ENCODE assay signal across 12 cellular contexts in the genomic region with DNA sequence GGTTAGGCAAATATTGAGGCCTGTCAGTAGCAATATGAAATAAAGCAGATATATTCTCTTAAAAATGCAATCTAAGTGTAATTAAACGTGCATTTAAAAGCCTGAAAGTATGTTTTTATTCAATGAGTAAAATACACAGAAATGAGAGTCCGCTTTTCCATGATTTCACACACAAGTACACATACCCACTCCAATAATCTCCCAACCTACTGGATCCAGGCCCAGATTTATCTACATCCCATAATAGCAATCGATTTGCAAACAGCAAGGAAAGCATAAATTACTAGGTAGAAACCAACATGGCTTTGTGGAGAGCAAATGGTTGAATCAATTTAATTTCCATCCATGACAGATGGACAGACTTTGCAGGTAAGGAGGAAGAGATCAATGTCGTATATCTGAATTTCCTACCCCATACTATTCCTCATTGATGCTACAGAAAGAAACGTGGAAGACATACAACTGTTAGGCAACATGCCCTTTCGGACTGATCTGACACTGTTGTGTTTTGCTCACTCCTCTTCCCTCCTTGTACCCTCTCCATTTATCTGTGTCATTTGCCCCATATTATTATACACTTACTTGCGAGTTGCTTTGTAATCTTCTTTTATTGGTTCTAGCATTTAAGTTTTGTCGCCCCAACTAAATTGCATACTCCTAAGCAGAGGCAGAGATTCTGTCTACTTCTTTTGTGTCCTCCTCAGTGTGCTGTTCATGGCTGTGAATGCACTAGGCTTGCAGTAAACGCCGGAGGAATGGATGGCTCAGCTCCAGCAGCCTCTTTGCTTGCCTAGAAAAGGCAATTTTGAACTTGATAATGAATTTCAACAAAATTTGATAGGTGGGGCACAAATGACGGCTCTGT.
DNase-seq lines count a peak whose midpoint lies in the region; ATAC-seq and TF ChIP-seq lines count a peak whose summit lies in the region.
"Had no signal": no experiment of that assay in that cellular context is flagged by ENCODE, and none has a peak within 500 bp of the region (broad histone marks: within the 10 kb centered on the region; RNA-seq: fewer than 3 reads in every experiment).

No MANE protein-coding gene starts in this region.

- no peak for TF ChIP-seq POLR2A in body of pancreas (IDR thresholded peaks at IDR 0.05)
- no peak for TF ChIP-seq POLR2A in spleen (IDR thresholded peaks at IDR 0.05)

- H3K4me3 ChIP-seq in body of pancreas (no peak overlapping the region), spleen (peak overlapping the region in 2 of 8 donors; percentile 6 to 18)
- H3K4me3 ChIP-seq: GM12878, SK-N-MC had no signal

- H3K27ac ChIP-seq in body of pancreas (peak overlapping the region; percentile 66 to 93 (median 86)), spleen (peak overlapping the region in 6 of 8 donors; percentile 28 to 75 (median 54))
- H3K27ac ChIP-seq: SK-N-MC had no signal

- H3K36me3 ChIP-seq in body of pancreas (replicated peaks in 1 of 2; ENCODE audit: insufficient read depth in 1 of 2, low read depth in 2 of 2) (no peaks in the 10 kb centered on the region), spleen (no peaks in the 10 kb centered on the region)

- intact Hi-C loops in body of pancreas (cut with DNase I) (no loop called here), spleen (cut with DNase I; ENCODE audit: low total_unique reads) (no loop called here)

- WGBS in body of pancreas, 2 donors, result 25 to 27% methylated on average over 11 of the region's 11 CpGs
- 67 to 86% (median 79%) methylated on average over 11 of the region's 11 CpGs for WGBS in spleen, 5 donors

- TF ChIP-seq CTCF in body of pancreas (IDR thresholded peaks at IDR 0.05) (no peak), spleen (IDR thresholded peaks at IDR 0.05 in 8 of 11, conservative IDR thresholded peaks at IDR 0.05 in 3 of 11) (no peak)

- DNase-seq in NCI-H1105 treated with DMSO at 0.1 percent for 48 hours (lab: John Stamatoyannopoulos, UW) (peak; percentile 84), body of pancreas (peak; percentile 36 to 60 (median 48)), left lobe of liver (ENCODE audit: low spot score) (peak; percentile 56), spleen (no peak), NCI-H1436 treated with DMSO at 0.1 percent for 48 hours (lab: John Stamatoyannopoulos, UW) (no peak)
- DNase-seq: activated CD8-positive, alpha-beta memory T cell treated with anti-CD3 and anti-CD28 coated beads, Interleukin-2, amount 10 ng/mL, durations not matched to agents 7 days and 5 days; CD8-positive, alpha-beta T cell had no signal

- H3K4me1 ChIP-seq in body of pancreas (peaks cover 61% of the 10 kb centered on the region), spleen (peaks cover 0 to 3% (median 0%) of the 10 kb centered on the region in 6 donors)

- ATAC-seq in body of pancreas, result peak; percentile 57
- peak; percentile 79 for ATAC-seq in left lobe of liver
- ATAC-seq in GM19397 (IDR thresholded peaks at IDR 0.05; ENCODE audit: unreplicated experiment), result no peak
- no peak for ATAC-seq in GM19023 (IDR thresholded peaks at IDR 0.05; ENCODE audit: unreplicated experiment)
- no peak for ATAC-seq in GM19035 (IDR thresholded peaks at IDR 0.05; ENCODE audit: unreplicated experiment)
- ATAC-seq: activated CD8-positive, alpha-beta memory T cell treated with anti-CD3 and anti-CD28 coated beads, Interleukin-2, amount 10 ng/mL, durations not matched to agents 7 days and 5 days; CD8-positive, alpha-beta T cell; GM12878 had no signal

- H3K9me3 ChIP-seq in body of pancreas (no peaks in the 10 kb centered on the region), spleen (no peaks in the 10 kb centered on the region)

- H3K27me3 ChIP-seq in body of pancreas (no peaks in the 10 kb centered on the region), spleen (replicated peaks in 1 of 7) (no peaks in the 10 kb centered on the region)

Comparison
In these comparisons a context has a peak if more than half of its experiments do, and no peak if none do; other contexts are left out.
1. DNase-seq: peak in NCI-H1105 treated with DMSO at 0.1 percent for 48 hours (single experiment), body of pancreas (4 of 4) and left lobe of liver (single experiment); none in spleen (single experiment) and NCI-H1436 treated with DMSO at 0.1 percent for 48 hours (single experiment).
2. ATAC-seq: peak in body of pancreas (single experiment) and left lobe of liver (single experiment); none in GM19397 (single experiment), GM19023 (single experiment) and GM19035 (single experiment).